ENCODE assay signal across 28 cellular contexts in the genomic region with DNA sequence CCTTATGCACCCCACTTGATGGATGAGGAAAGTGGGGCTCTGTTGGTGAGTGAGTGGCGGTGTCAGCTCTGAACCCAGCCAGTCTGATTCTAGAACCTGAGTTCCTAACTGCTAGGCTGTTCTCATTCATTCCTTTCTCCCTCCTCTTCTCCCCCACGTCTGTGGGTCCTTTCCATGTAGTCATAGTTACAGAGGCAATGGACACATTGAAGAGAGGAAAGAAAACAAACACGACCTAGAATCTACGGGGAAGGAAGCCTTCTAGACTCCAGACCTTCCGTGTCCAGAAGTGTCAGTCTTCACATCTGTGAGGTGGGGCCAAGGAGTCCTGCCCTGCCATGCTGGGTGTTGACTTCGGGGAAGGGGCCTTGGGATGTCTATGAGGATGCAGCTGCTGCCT.
DNase-seq lines count a peak whose midpoint lies in the region; FAIRE-seq and TF ChIP-seq lines count a peak whose summit lies in the region.
"Had no signal": no experiment of that assay in that cellular context is flagged by ENCODE, and none has a peak within 500 bp of the region (broad histone marks: within the 10 kb centered on the region; RNA-seq: fewer than 3 reads in every experiment).

No MANE protein-coding gene starts in this region.

- DNase-seq in NCI-H2029 (lab: John Stamatoyannopoulos, UW) (peak; percentile 33), NCI-H2029 treated with DMSO at 0.1 percent for 48 hours (lab: John Stamatoyannopoulos, UW) (no peak), bronchial epithelial cell (ENCODE audit: low read depth) (no peak), type B pancreatic cell (ENCODE audit: extremely low spot score, unreplicated experiment) (no peak), RWPE1 (ENCODE audit: low spot score) (no peak), G401 (ENCODE audit: low spot score) (no peak), NCI-H2081 treated with DMSO at 0.1 percent for 48 hours (lab: John Stamatoyannopoulos, UW) (no peak)
- DNase-seq: activated CD4-positive, alpha-beta T cell treated with anti-CD3 and anti-CD28 coated beads for 36 hours; activated CD8-positive, alpha-beta memory T cell treated with anti-CD3 and anti-CD28 coated beads for 24 hours; activated T-cell treated with anti-CD3 and anti-CD28 coated beads for 4 hours; amygdala; CD4-positive, CD25-positive, alpha-beta regulatory T cell; effector memory CD8-positive, alpha-beta T cell; naive B cell; NCI-H1105; NCI-H187; NCI-H526 treated with DMSO at 0.1 percent for 48 hours; NK-92 treated with Interleukin-12 subunit alpha and Interleukin-12 subunit beta, amount 100 ng/mL, for 24 hours; nucleus accumbens; SHP77 treated with DMSO at 0.1 percent for 48 hours; stimulated activated naive B cell treated with anti-CD40 and anti-IgM and Interleukin-4, amounts not matched to agents 10 μg/mL and 1 μg/mL and 100 μg/mL, for 72 hours had no signal

- no peak overlapping the region for H3K4me3 Mint-ChIP-seq in type B pancreatic cell
- H3K4me3 Mint-ChIP-seq: activated CD4-positive, alpha-beta T cell treated with anti-CD3 and anti-CD28 coated beads for 36 hours; CD4-positive, CD25-positive, alpha-beta regulatory T cell; effector memory CD8-positive, alpha-beta T cell; naive B cell; stimulated activated naive B cell treated with anti-CD40 and anti-IgM and Interleukin-4, amounts not matched to agents 10 μg/mL and 1 μg/mL and 100 μg/mL, for 72 hours had no signal

- peak overlapping the region; percentile 4 to 52 for H3K9ac ChIP-seq in mucosa of rectum (ENCODE audit: low read depth in 1 of 2, low read length in 2 of 2)

- no peaks in the 10 kb centered on the region for H3K36me3 Mint-ChIP-seq in type B pancreatic cell
- H3K36me3 Mint-ChIP-seq: activated naive CD4-positive, alpha-beta T cell treated with anti-CD3 and anti-CD28 coated beads, Interleukin-2, amount 50 U/mL, for 72 hours; CD4-positive, CD25-positive, alpha-beta regulatory T cell; naive B cell; stimulated activated naive B cell treated with anti-CD40 and anti-IgM and Interleukin-4, amounts not matched to agents 10 μg/mL and 1 μg/mL and 100 μg/mL, for 72 hours had no signal

- H3K4me1 Mint-ChIP-seq in type B pancreatic cell (ENCODE audit: unreplicated experiment) = peaks cover 39% of the 10 kb centered on the region
- H3K4me1 Mint-ChIP-seq: activated CD4-positive, alpha-beta T cell treated with anti-CD3 and anti-CD28 coated beads for 36 hours; CD4-positive, CD25-positive, alpha-beta regulatory T cell had no signal

- H3K27me3 ChIP-seq in bronchial epithelial cell (ENCODE audit: control insufficient read depth, insufficient read depth, low read length) (peaks cover 5% of the 10 kb centered on the region), mucosa of rectum (ENCODE audit: control insufficient read depth in 2 of 2, insufficient read depth in 2 of 2, low read length in 2 of 2) (peaks cover 0 to 2% of the 10 kb centered on the region in 2 donors)
- H3K27me3 ChIP-seq: cardiac muscle cell, left lung had no signal

- H3K4me1 ChIP-seq in mucosa of rectum (ENCODE audit: control insufficient read depth in 2 of 2, insufficient read depth in 2 of 2, low read length in 2 of 2) = peaks cover 44 to 74% of the 10 kb centered on the region in 2 donors

- CTCF ChIA-PET in RWPE1 (lab: Yijun Ruan, JAX) = interaction anchor here (1.7 kb wide), 1 partner anchor 16 kb away, joined by 7 read pairs; no protein-coding TSS in a partner anchor

- in situ Hi-C loops in G401 (cut with HindIII; ENCODE audit: low sequenced_read_pairs) = no loop called here

- FAIRE-seq in bronchial epithelial cell (lab: Jason Lieb, UNC) = peak; percentile 36
- FAIRE-seq: islet of Langerhans had no signal

- POLR2A ChIA-PET in RWPE1 (lab: Yijun Ruan, JAX; ENCODE audit: low non-redundant PET) = no interaction called here

- H3K4me3 ChIP-seq in bronchial epithelial cell (ENCODE audit: low read depth, low read length) (no peak overlapping the region), mucosa of rectum (ENCODE audit: low read length in 2 of 2) (peak overlapping the region in 1 of 2 donors; percentile 9)
- H3K4me3 ChIP-seq: cardiac muscle cell, coronary artery, left lung had no signal

- no peaks in the 10 kb centered on the region for H3K9me3 Mint-ChIP-seq in type B pancreatic cell
- H3K9me3 Mint-ChIP-seq: activated naive CD4-positive, alpha-beta T cell treated with anti-CD3 and anti-CD28 coated beads, Interleukin-2, amount 50 U/mL, for 72 hours; activated T-helper 2 cell treated with anti-CD3 and anti-CD28 coated beads, Interferon-gamma antibody, Interleukin-2, Interleukin-4, amounts not matched to agents 10 μg/mL and 5 μg/mL and 100 μg/mL, durations not matched to agents 14 hours and 24 hours and 36 hours; CD4-positive, CD25-positive, alpha-beta regulatory T cell; effector memory CD8-positive, alpha-beta T cell had no signal

- H3K27ac Mint-ChIP-seq in type B pancreatic cell = peak overlapping the region; percentile 9
- H3K27ac Mint-ChIP-seq: activated CD4-positive, alpha-beta T cell treated with anti-CD3 and anti-CD28 coated beads for 36 hours; activated naive CD4-positive, alpha-beta T cell treated with anti-CD3 and anti-CD28 coated beads, Interleukin-2, amount 50 U/mL, for 72 hours; activated T-helper 2 cell treated with anti-CD3 and anti-CD28 coated beads, Interferon-gamma antibody, Interleukin-2, Interleukin-4, amounts not matched to agents 10 μg/mL and 5 μg/mL and 100 μg/mL, durations not matched to agents 14 hours and 24 hours and 36 hours; CD4-positive, CD25-positive, alpha-beta regulatory T cell; effector memory CD8-positive, alpha-beta T cell; naive B cell; stimulated activated naive B cell treated with anti-CD40 and anti-IgM and Interleukin-4, amounts not matched to agents 10 μg/mL and 1 μg/mL and 100 μg/mL, for 72 hours had no signal

- H3K36me3 ChIP-seq in bronchial epithelial cell (ENCODE audit: control insufficient read depth, insufficient read depth, low read length) (no peaks in the 10 kb centered on the region), mucosa of rectum (ENCODE audit: control insufficient read depth in 2 of 2, insufficient read depth in 2 of 2, low read length in 2 of 2) (no peaks in the 10 kb centered on the region)
- H3K36me3 ChIP-seq: cardiac muscle cell, left lung had no signal

- H3K9me3 ChIP-seq in mucosa of rectum (ENCODE audit: control insufficient read depth in 2 of 2, low read length in 2 of 2) = no peaks in the 10 kb centered on the region
- H3K9me3 ChIP-seq: left lung had no signal

- H3K27me3 Mint-ChIP-seq in type B pancreatic cell = no peaks in the 10 kb centered on the region

- TF ChIP-seq CTCF in bronchial epithelial cell (IDR thresholded peaks at IDR 0.05; ENCODE audit: insufficient read depth, low read length, severe bottlenecking) = no peak
- no peak for TF ChIP-seq CTCF in type B pancreatic cell (conservative IDR thresholded peaks at IDR 0.05)
- no peak for TF ChIP-seq CTCF in RWPE1 (conservative IDR thresholded peaks at IDR 0.05; ENCODE audit: low read depth)

- H3K27ac ChIP-seq in mucosa of rectum (ENCODE audit: low read depth in 2 of 2, low read length in 2 of 2) (peak overlapping the region; percentile 85 to 87), RWPE1 (no peak overlapping the region)
- H3K27ac ChIP-seq: cardiac muscle cell, coronary artery had no signal
